ENCODE assay signal across 10 cellular contexts in the genomic region with DNA sequence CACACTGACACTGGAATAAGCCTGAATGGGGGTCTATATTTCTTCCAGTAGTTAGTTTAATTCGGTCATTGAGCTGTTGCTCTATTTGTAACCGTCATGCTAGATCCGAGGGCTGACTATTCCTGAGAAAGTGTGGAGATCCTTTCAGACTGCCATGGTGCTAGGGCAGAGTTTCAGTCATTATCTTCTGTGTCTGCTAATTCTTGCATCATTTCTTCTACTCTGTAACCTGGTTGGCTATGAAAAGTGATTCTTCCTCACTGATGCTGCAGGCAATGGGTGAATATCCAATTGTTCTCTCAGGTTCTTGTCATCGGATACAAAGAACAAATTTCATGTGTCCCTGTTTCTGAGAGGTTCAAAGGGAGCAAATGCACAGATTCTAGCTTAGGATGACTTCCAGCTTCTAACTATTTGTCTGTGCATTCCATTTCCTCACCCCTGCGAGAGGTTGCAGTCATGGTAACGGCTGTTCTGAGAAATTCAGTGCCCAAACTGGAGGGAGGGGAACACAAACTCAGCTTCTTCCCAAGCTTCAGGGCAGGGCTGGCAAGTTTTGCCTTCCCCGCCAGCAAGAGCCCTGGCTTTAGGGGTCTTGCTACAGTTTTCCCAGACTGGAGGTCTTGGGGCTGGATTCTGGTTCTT. TPM values are rescaled to one million over a fixed set of nuclear protein-coding genes. Genes with fewer than 3 reads are reported as not detected.
DNase-seq lines count a peak whose midpoint lies in the region; ATAC-seq, FAIRE-seq and TF ChIP-seq lines count a peak whose summit lies in the region.
"Had no signal": no experiment of that assay in that cellular context is flagged by ENCODE, and none has a peak within 500 bp of the region (broad histone marks: within the 10 kb centered on the region; RNA-seq: fewer than 3 reads in every experiment).

No MANE protein-coding gene starts in this region.

- H4K8ac ChIP-seq in H1 (ENCODE audit: extremely low read depth, insufficient read depth, low read length): no peak overlapping the region

- no peak overlapping the region for H3K4me2 ChIP-seq in DND-41 (ENCODE audit: insufficient read depth, low read length)
- 0 out of 2 replicates have a peak overlapping the region, but pooled peaks have one; percentile 4 for H3K4me2 ChIP-seq in SK-N-SH
- H3K4me2 ChIP-seq in H1 (ENCODE audit: insufficient read depth in 1 of 2, low read depth in 2 of 2, low read length in 2 of 2): no peak overlapping the region
- H3K4me2 ChIP-seq in osteoblast (ENCODE audit: insufficient read depth, low read length): peak overlapping the region; percentile 55

- H3K4me1 Mint-ChIP-seq in naive thymus-derived CD8-positive, alpha-beta T cell: peaks cover 5 to 34% (median 23%) of the 10 kb centered on the region in 4 donors

- no peak overlapping the region for H2BK5ac ChIP-seq in H1 (ENCODE audit: low read depth, low read length)

- H3K4me1 ChIP-seq in DND-41 (ENCODE audit: insufficient read depth, low read length): peaks cover 12% of the 10 kb centered on the region
- H3K4me1 ChIP-seq in SK-N-SH (ENCODE audit: control insufficient read depth in 1 of 2, insufficient read depth in 2 of 2, low read depth in 1 of 2, low read length in 1 of 2): peaks cover 3 to 27% of the 10 kb centered on the region in 2 experiments; a peak in 2 of 4 replicates
- H3K4me1 ChIP-seq in H1 (replicated peaks in 1 of 4; ENCODE audit: control insufficient read depth in 3 of 4, insufficient read depth in 4 of 4, low read length in 3 of 4): peaks cover 0 to 2% (median 0%) of the 10 kb centered on the region in 4 experiments; a peak in 1 of 7 replicates
- peaks cover 18% of the 10 kb centered on the region for H3K4me1 ChIP-seq in osteoblast (ENCODE audit: insufficient read depth, low read length)

- no peak for FAIRE-seq in H1 (lab: Jason Lieb, UNC)
- FAIRE-seq: TTC549 had no signal

- no peak overlapping the region for H2AFZ ChIP-seq in DND-41 (ENCODE audit: low read depth, low read length)
- no peak overlapping the region for H2AFZ ChIP-seq in SK-N-SH (ENCODE audit: low read depth)
- no peak overlapping the region for H2AFZ ChIP-seq in H1 (ENCODE audit: low read length)
- H2AFZ ChIP-seq in osteoblast (ENCODE audit: low read length): no peak overlapping the region

- H3K36me3 Mint-ChIP-seq in naive thymus-derived CD8-positive, alpha-beta T cell: peaks cover 0 to 8% (median 7%) of the 10 kb centered on the region in 3 donors

- no peak overlapping the region for H3K14ac ChIP-seq in H1 (ENCODE audit: insufficient read length)

- no peak overlapping the region for H2AK5ac ChIP-seq in H1 (ENCODE audit: low read depth, low read length)

- POLR2A ChIA-PET in SK-N-SH (lab: Yijun Ruan, JAX) (no interaction called here), H1 (lab: Charles Lee; ENCODE audit: partially characterized antibody) (interaction anchor here (0.6 to 0.8 kb wide), 3 partner anchors 12 to 103 kb away, joined by 3 to 5 read pairs (median 4); no protein-coding TSS in a partner anchor)
- POLR2A ChIA-PET in naive thymus-derived CD8-positive, alpha-beta T cell (lab: Charles Lee): interaction anchor here (1.3 kb wide), 1 partner anchor 10 kb away, joined by 5 read pairs; no protein-coding TSS in a partner anchor

- 93% methylated on average over 7 of the region's 7 CpGs for WGBS in SK-N-SH (ENCODE audit: low lambda C conversion rate)
- 87% methylated on average over 7 of the region's 7 CpGs; no CpG with 5 or more reads in 1 of the 2 experiments for WGBS in H1 (ENCODE audit: extremely low coverage in 1 of 2, insufficient coverage in 1 of 2, insufficient read length in 1 of 2, insufficient replicate concordance in 2 of 2, low coverage in 1 of 2, low lambda C conversion rate in 2 of 2, missing lambda C conversion rate in 1 of 2), 2 experiments

- H3K9ac ChIP-seq in DND-41 (ENCODE audit: low read depth, low read length) (no peak overlapping the region), SK-N-SH (no peak overlapping the region), H1 (replicated peaks in 1 of 4; ENCODE audit: extremely low read depth in 1 of 4, low read depth in 3 of 4, low read length in 3 of 4) (no peak overlapping the region; a peak in 1 of 7 replicates)

- H3K27ac Mint-ChIP-seq in naive thymus-derived CD8-positive, alpha-beta T cell: peak overlapping the region in 3 of 10 donors; percentile 70 to 77 (median 74)

- TF ChIP-seq EP300 in SK-N-SH (IDR thresholded peaks at IDR 0.05; ENCODE audit: borderline replicate concordance in 1 of 2, low read depth in 1 of 2, low read length in 1 of 2) (no peak), H1 (IDR thresholded peaks at IDR 0.05; ENCODE audit: borderline replicate concordance in 1 of 2, low read depth in 2 of 2, low read length in 2 of 2) (no peak)

- H3K9me2 ChIP-seq in SK-N-SH: no peaks in the 10 kb centered on the region

- 0 out of 3 replicates have a peak, but pooled peaks have one; percentile 40 for ATAC-seq in DND-41 (ENCODE audit: insufficient read depth, low read depth)
- ATAC-seq in naive thymus-derived CD8-positive, alpha-beta T cell: no peak
- ATAC-seq in GM21529 (IDR thresholded peaks at IDR 0.05; ENCODE audit: unreplicated experiment): no peak

- H2BK20ac ChIP-seq in H1 (ENCODE audit: low read length): no peak overlapping the region

- H3K9me3 ChIP-seq in DND-41 (ENCODE audit: insufficient read depth, low read length, severe bottlenecking) (no peaks in the 10 kb centered on the region), SK-N-SH (no peaks in the 10 kb centered on the region), H1 (ENCODE audit: insufficient read depth in 2 of 2, low read depth in 1 of 2, low read length in 1 of 2) (no peaks in the 10 kb centered on the region), osteoblast (ENCODE audit: low read depth, low read length) (no peaks in the 10 kb centered on the region)

- CTCF ChIA-PET in SK-N-SH (lab: Yijun Ruan, JAX) (interaction anchor here (0.7 kb wide), 2 partner anchors 14 to 23 kb away, joined by 3 to 5 read pairs; no protein-coding TSS in a partner anchor), H1 (lab: Charles Lee; ENCODE audit: partially characterized antibody) (interaction anchor here (0.8 to 2.0 kb wide), 5 partner anchors 11 to 217 kb away, joined by 3 to 9 read pairs (median 5); partner anchors contain the start of gene FAS)

- no peak for TF ChIP-seq POLR2A in H1 (IDR thresholded peaks at IDR 0.05; ENCODE audit: control extremely low read depth in 1 of 2, low read depth in 2 of 2, low read length in 2 of 2)

- no peak overlapping the region for H4K91ac ChIP-seq in H1 (replicated peaks; ENCODE audit: insufficient read length, low read length)

- H3F3A ChIP-seq in SK-N-SH (replicated peaks; ENCODE audit: insufficient read depth): peaks cover 15% of the 10 kb centered on the region

- no peak overlapping the region for H3K27ac ChIP-seq in DND-41 (ENCODE audit: low read length)
- 0 out of 4 replicates have a peak overlapping the region, but pooled peaks of 1 of the 2 experiments have one; percentile 2 for H3K27ac ChIP-seq in SK-N-SH (ENCODE audit: low read depth in 2 of 2, low read length in 1 of 2)
- no peak overlapping the region for H3K27ac ChIP-seq in H1 (ENCODE audit: low read depth, low read length)
- H3K27ac ChIP-seq in osteoblast (ENCODE audit: low read depth, low read length): peak overlapping the region; percentile 21

- H3K36me3 ChIP-seq in DND-41 (ENCODE audit: insufficient read depth, low read length) (no peaks in the 10 kb centered on the region), SK-N-SH (replicated peaks in 1 of 2; ENCODE audit: control insufficient read depth in 1 of 2, insufficient read depth in 2 of 2, low read length in 1 of 2) (peaks cover 11 to 19% of the 10 kb centered on the region in 2 experiments), H1 (ENCODE audit: control insufficient read depth in 2 of 4, insufficient read depth in 4 of 4, low read length in 3 of 4) (no peaks in the 10 kb centered on the region; a peak in 1 of 8 replicates), osteoblast (ENCODE audit: insufficient read depth, low read length) (peaks cover 28% of the 10 kb centered on the region)

- H3K18ac ChIP-seq in H1 (ENCODE audit: extremely low read depth, low read length): no peak overlapping the region

- H3K56ac ChIP-seq in H1 (replicated peaks; ENCODE audit: insufficient read length, low read depth, low read length): no peak overlapping the region

- H3K79me2 ChIP-seq in DND-41 (ENCODE audit: insufficient read depth, low read length) (no peaks in the 10 kb centered on the region), SK-N-SH (ENCODE audit: insufficient read depth) (peaks cover 51% of the 10 kb centered on the region; the same call in 1 of the 2 replicates), H1 (ENCODE audit: control insufficient read depth in 1 of 2, insufficient read depth in 2 of 2, low read length in 2 of 2) (no peaks in the 10 kb centered on the region), osteoblast (ENCODE audit: insufficient read depth, low read length) (peaks cover 61% of the 10 kb centered on the region)

- TF ChIP-seq CTCF in DND-41 (IDR thresholded peaks at IDR 0.05; ENCODE audit: borderline replicate concordance, extremely low read depth, low read length, poor library complexity, severe bottlenecking) (no peak), SK-N-SH (IDR thresholded peaks at IDR 0.05) (no peak), H1 (IDR thresholded peaks at IDR 0.05; ENCODE audit: control extremely low read depth in 1 of 3, insufficient read depth in 1 of 3, low read depth in 1 of 3, low read length in 3 of 3) (no peak), osteoblast (IDR thresholded peaks at IDR 0.05; ENCODE audit: extremely low read depth, low read depth, low read length) (no peak)

- no peaks in the 10 kb centered on the region for H3K23me2 ChIP-seq in H1 (ENCODE audit: low read depth, low read length)

- no peak overlapping the region for H4K5ac ChIP-seq in H1 (ENCODE audit: insufficient read length, low read depth, low read length)

- H2BK12ac ChIP-seq in H1 (ENCODE audit: low read depth, low read length): no peak overlapping the region

- H4K20me1 ChIP-seq in DND-41 (ENCODE audit: insufficient read depth, low read length) (no peaks in the 10 kb centered on the region), SK-N-SH (ENCODE audit: insufficient read depth) (no peaks in the 10 kb centered on the region), H1 (replicated peaks in 1 of 2; ENCODE audit: control insufficient read depth in 1 of 2, insufficient read depth in 2 of 2, low read length in 2 of 2) (no peaks in the 10 kb centered on the region), osteoblast (ENCODE audit: insufficient read depth, low read length) (no peaks in the 10 kb centered on the region)

- TF ChIP-seq RAD21 in SK-N-SH (IDR thresholded peaks at IDR 0.05; ENCODE audit: low read length) (no peak), H1 (IDR thresholded peaks at IDR 0.05 in 1 of 2, conservative IDR thresholded peaks at IDR 0.05 in 1 of 2; ENCODE audit: low read depth in 2 of 2, low read length in 2 of 2) (no peak)

- peak overlapping the region in 5 of 10 donors; percentile 14 to 69 (median 42) for H3K4me3 Mint-ChIP-seq in naive thymus-derived CD8-positive, alpha-beta T cell

- H3K27me3 ChIP-seq in DND-41 (ENCODE audit: insufficient read depth, low read length, poor library complexity) (no peaks in the 10 kb centered on the region), SK-N-SH (ENCODE audit: insufficient read depth) (no peaks in the 10 kb centered on the region), H1 (replicated peaks in 1 of 4; ENCODE audit: control insufficient read depth in 3 of 4, extremely low read depth in 1 of 4, insufficient read depth in 3 of 4, low read length in 3 of 4) (no peaks in the 10 kb centered on the region), osteoblast (ENCODE audit: insufficient read depth, low read length) (no peaks in the 10 kb centered on the region)

- H3K9me3 Mint-ChIP-seq in naive thymus-derived CD8-positive, alpha-beta T cell: no peaks in the 10 kb centered on the region

- no peak overlapping the region for H2BK120ac ChIP-seq in H1 (replicated peaks; ENCODE audit: low read depth, low read length)

- H3K23ac ChIP-seq in H1 (ENCODE audit: insufficient read length): no peak overlapping the region

- H2BK15ac ChIP-seq in H1 (ENCODE audit: low read length): no peak overlapping the region

- no peak overlapping the region for H3K4ac ChIP-seq in H1 (replicated peaks; ENCODE audit: insufficient read length, low read depth, low read length)

- H3K4me3 ChIP-seq in DND-41 (ENCODE audit: low read depth in 1 of 2, low read length in 2 of 2): no peak overlapping the region
- H3K4me3 ChIP-seq in SK-N-SH (ENCODE audit: low read depth in 2 of 2, low read length in 1 of 2): no peak overlapping the region
- H3K4me3 ChIP-seq in H1 (ENCODE audit: extremely low read depth in 1 of 4, insufficient read depth in 2 of 4, low read depth in 3 of 4, low read length in 4 of 4): no peak overlapping the region
- H3K4me3 ChIP-seq in osteoblast (ENCODE audit: insufficient read depth, low read length): no peak overlapping the region

- H3K27me3 Mint-ChIP-seq in naive thymus-derived CD8-positive, alpha-beta T cell: no peaks in the 10 kb centered on the region

- H3K79me1 ChIP-seq in H1 (ENCODE audit: low read depth, low read length): no peaks in the 10 kb centered on the region

- DNase-seq in DND-41 (no peak), SK-N-SH (no peak), H1 (ENCODE audit: low read depth in 1 of 2, low spot score in 2 of 2) (no peak), osteoblast (ENCODE audit: insufficient read length, low spot score, missing footprints) (no peak), NCI-H446 (lab: John Stamatoyannopoulos, UW) (no peak)
- DNase-seq in activated CD4-positive, CD25-positive, alpha-beta regulatory T cell (lab: John Stamatoyannopoulos, UW): no peak
- DNase-seq in naive thymus-derived CD8-positive, alpha-beta T cell: no peak
- DNase-seq: dermis blood vessel endothelial cell had no signal

RNA-seq across cellular contexts. Expression of gene FAS, which starts 11.0 kb away (rescaled TPM):
- polyA plus RNA-seq in SK-N-SH (2012; rRNA removed) (31.5 and 44.2 TPM in 2 replicates), H1 (2011; rRNA removed) (3.7 and 6.7 TPM in 2 replicates)
- 37.8 and 39.8 TPM in 2 replicates for polyA plus RNA-seq in SK-N-SH (2012; cell fraction: cytosol; rRNA removed)
- 24.3 and 50.5 TPM in 2 replicates for polyA plus RNA-seq in SK-N-SH (2012; cell fraction: nucleus; rRNA removed)
- total RNA-seq in H1 (2021; fragmentation: NEBNext Ultra II Directional; extraction: Animal tissue kit (Norgen Biotek cat#: 25700)): 4.0 and 5.4 TPM in 2 replicates
- 6.6 TPM for polyA plus RNA-seq in H1 (2011; cell fraction: cytosol; rRNA removed)
- polyA plus RNA-seq in H1 (2011; cell fraction: nucleus; rRNA removed): 3.0 TPM
- 7.9 to 11.3 TPM (median 8.2 TPM) in 4 replicates for polyA plus RNA-seq in H1 (2012, experiment 1 of 2)
- 0.63 TPM for polyA plus RNA-seq in H1 (2012, experiment 2 of 2)
- polyA plus RNA-seq in H1 (2013, experiment 1 of 2): 2.2 TPM
- 2.2 TPM for polyA plus RNA-seq in H1 (2013, experiment 2 of 2)
- 7.4 and 19.3 TPM in 2 replicates for polyA minus RNA-seq in H1 (2011; rRNA and poly(A)+ RNA removed)
- 6.8 TPM for polyA minus RNA-seq in H1 (2011; cell fraction: cytosol; rRNA and poly(A)+ RNA removed)
- 11.1 TPM for polyA minus RNA-seq in H1 (2011; cell fraction: nucleus; rRNA and poly(A)+ RNA removed)
- total RNA-seq in osteoblast: 49.6 and 62.5 TPM in 2 replicates
- total RNA-seq in naive thymus-derived CD8-positive, alpha-beta T cell: 1 to 10 TPM; 4.2 to 5.6 TPM
- 1 to 10 TPM; 1.2 to 9.0 (median 2.6) TPM for polyA plus RNA-seq in naive thymus-derived CD8-positive, alpha-beta T cell

RNA-seq across cellular contexts. Expression of gene ACTA2, which starts 49.0 kb away (rescaled TPM):
- polyA plus RNA-seq in SK-N-SH (2012; rRNA removed) (119 and 130 TPM in 2 replicates), H1 (2011; rRNA removed) (8.7 and 8.9 TPM in 2 replicates)
- 128 and 149 TPM in 2 replicates for polyA plus RNA-seq in SK-N-SH (2012; cell fraction: cytosol; rRNA removed)
- polyA plus RNA-seq in SK-N-SH (2012; cell fraction: nucleus; rRNA removed): 146 and 161 TPM in 2 replicates
- total RNA-seq in H1 (2021; fragmentation: NEBNext Ultra II Directional; extraction: Animal tissue kit (Norgen Biotek cat#: 25700)): 2.0 and 3.5 TPM in 2 replicates
- polyA plus RNA-seq in H1 (2011; cell fraction: cytosol; rRNA removed): 6.4 TPM
- 9.1 TPM for polyA plus RNA-seq in H1 (2011; cell fraction: nucleus; rRNA removed)
- 10.9 to 13.9 TPM (median 12.0 TPM) in 4 replicates for polyA plus RNA-seq in H1 (2012, experiment 1 of 2)
- 9.7 TPM for polyA plus RNA-seq in H1 (2012, experiment 2 of 2)
- 2.8 TPM for polyA plus RNA-seq in H1 (2013, experiment 1 of 2)
- 3.5 TPM for polyA plus RNA-seq in H1 (2013, experiment 2 of 2)
- 4.5 and 9.3 TPM in 2 replicates for polyA minus RNA-seq in H1 (2011; rRNA and poly(A)+ RNA removed)
- 3.9 TPM for polyA minus RNA-seq in H1 (2011; cell fraction: cytosol; rRNA and poly(A)+ RNA removed)
- polyA minus RNA-seq in H1 (2011; cell fraction: nucleus; rRNA and poly(A)+ RNA removed): 8.9 TPM
- total RNA-seq in osteoblast: 501 and 855 TPM in 2 replicates
- total RNA-seq in naive thymus-derived CD8-positive, alpha-beta T cell: 1 to 10 TPM; 1.4 to 1.8 TPM
- 1 to 10 TPM in 1 of 3 donors, under 1 TPM in 1, not detected in 1; 0.34 to 9.7 TPM for polyA plus RNA-seq in naive thymus-derived CD8-positive, alpha-beta T cell

Comparison
In these comparisons a context has a peak if more than half of its experiments do, and no peak if none do; other contexts are left out.
1. H3K4me2 ChIP-seq: peak in SK-N-SH (single experiment) and osteoblast (single experiment); none in DND-41 (single experiment) and H1 (0 of 2).
2. RNA of gene ACTA2, which starts 49.0 kb away (total RNA-seq): 501 to 855 TPM in osteoblast; 2.0 to 3.5 TPM in H1 and 1.4 to 1.8 TPM in naive thymus-derived CD8-positive, alpha-beta T cell; every median in the first group is over 100 times any median in the second.